Comparison of ENCODE assay signal across 8 cellular contexts in the genomic region with DNA sequence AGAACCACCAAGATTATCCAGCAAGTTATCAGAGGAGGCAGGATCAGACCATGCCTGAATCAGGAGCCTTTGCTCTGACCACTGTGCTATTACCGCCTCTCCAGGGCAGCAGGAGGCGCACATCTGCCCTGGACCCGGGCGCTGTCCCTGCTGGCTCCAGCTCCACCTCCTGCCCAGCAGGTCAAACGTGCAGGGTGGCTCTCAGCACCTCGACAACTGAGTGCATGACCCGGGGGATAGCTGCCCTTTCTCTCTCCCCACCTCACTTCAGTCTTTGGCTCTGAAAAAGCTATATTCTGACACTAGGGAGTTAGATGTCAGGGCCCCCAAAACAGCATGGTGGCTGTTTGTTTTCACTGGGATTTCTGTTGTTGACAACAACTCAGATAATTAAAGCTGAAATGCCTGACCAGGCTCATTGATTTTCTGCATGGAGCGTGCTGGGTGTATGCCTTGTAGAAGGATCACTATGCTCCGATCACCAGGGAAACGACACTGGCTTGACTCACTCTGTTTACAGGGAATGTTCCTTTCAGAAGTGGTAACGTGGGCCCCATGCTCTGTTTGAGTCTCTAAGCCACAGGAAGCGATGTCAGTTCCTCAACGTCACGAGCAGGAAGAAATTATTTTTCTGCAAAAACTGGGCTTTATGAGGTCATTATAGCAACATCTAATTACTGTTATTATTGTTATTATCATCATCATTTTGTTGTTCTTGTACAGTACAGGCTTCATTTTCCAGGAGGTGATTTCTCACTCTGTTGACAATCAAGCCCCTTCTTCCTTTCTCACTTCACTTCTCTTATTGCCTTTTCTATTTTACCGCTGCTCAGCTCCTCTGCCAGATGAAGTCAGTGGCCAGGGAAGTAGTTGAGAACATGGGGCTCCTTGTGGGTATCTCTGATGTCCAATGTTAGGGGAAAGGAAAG.
DNase-seq lines count a peak whose midpoint lies in the region; ATAC-seq and TF ChIP-seq lines count a peak whose summit lies in the region.

No MANE protein-coding gene starts in this region.

- H3K27me3 Mint-ChIP-seq in chondrocyte (ENCODE audit: low read depth): no peaks in the 10 kb centered on the region

- no peaks in the 10 kb centered on the region for H3K79me2 ChIP-seq in Karpas-422 (ENCODE audit: low read length)

- H3K4me1 ChIP-seq in Karpas-422 (ENCODE audit: low read length): no peaks in the 10 kb centered on the region

- no peak overlapping the region for H3K4me2 ChIP-seq in Karpas-422 (ENCODE audit: low read depth, low read length, poor library complexity, severe bottlenecking)

- DNase-seq in EH (ENCODE audit: low read depth) (peak; percentile 89), NCI-H146 treated with DMSO at 0.1 percent for 48 hours (lab: John Stamatoyannopoulos, UW; ENCODE audit: unreplicated experiment) (peak; percentile 93), chondrocyte (ENCODE audit: low spot score) (no peak), left kidney (ENCODE audit: low read depth, low spot score) (peak; percentile 85), Karpas-422 (no peak)
- DNase-seq in activated CD4-positive, CD25-positive, alpha-beta regulatory T cell (lab: John Stamatoyannopoulos, UW): peak in 3 of 4 experiments; percentile 10 to 29 (median 19)
- peak; percentile 65 for DNase-seq in stimulated activated CD4-positive, alpha-beta T cell treated with anti-CD3 and anti-CD28 coated beads, Interleukin-1b, Interleukin-23, amount 100 ng/mL, for 48 hours

- no peak overlapping the region for H3K9ac ChIP-seq in Karpas-422 (ENCODE audit: low read length)

- no peaks in the 10 kb centered on the region for H3K9me3 Mint-ChIP-seq in chondrocyte (ENCODE audit: low read depth)

- TF ChIP-seq CTCF in chondrocyte (IDR thresholded peaks at IDR 0.05): peak; percentile 69

- H4K20me1 ChIP-seq in Karpas-422 (ENCODE audit: insufficient read depth, low read depth, low read length): no peaks in the 10 kb centered on the region

- no peaks in the 10 kb centered on the region for H3K9me3 ChIP-seq in Karpas-422 (ENCODE audit: low read length)

- no peaks in the 10 kb centered on the region for H3K36me3 ChIP-seq in Karpas-422 (ENCODE audit: insufficient read depth, low read length)

- no peaks in the 10 kb centered on the region for H3K27me3 ChIP-seq in Karpas-422 (ENCODE audit: low read length)

- no peak for ATAC-seq in HG03354 (IDR thresholded peaks at IDR 0.05; ENCODE audit: poor library complexity, severe bottlenecking, unreplicated experiment)

- no peak overlapping the region for H2AFZ ChIP-seq in Karpas-422 (ENCODE audit: low read length)

- H3K4me3 ChIP-seq in Karpas-422 (ENCODE audit: low read length): no peak overlapping the region

- H3K27ac Mint-ChIP-seq in chondrocyte (ENCODE audit: unreplicated experiment): peak overlapping the region; percentile 97

- H3K4me3 Mint-ChIP-seq in chondrocyte (ENCODE audit: unreplicated experiment): no peak overlapping the region

- no peaks in the 10 kb centered on the region for H3K9me2 ChIP-seq in Karpas-422 (replicated peaks; ENCODE audit: insufficient read depth, low read length)

- H3K27ac ChIP-seq in Karpas-422 (ENCODE audit: low read length): no peak overlapping the region

- peaks cover 53% of the 10 kb centered on the region for H3K4me1 Mint-ChIP-seq in chondrocyte (ENCODE audit: low read depth)

- no peaks in the 10 kb centered on the region for H3K36me3 Mint-ChIP-seq in chondrocyte (ENCODE audit: low read depth)

Comparison
In these comparisons a context has a peak if more than half of its experiments do, and no peak if none do; other contexts are left out.
1. DNase-seq: peak in EH (single experiment), NCI-H146 treated with DMSO at 0.1 percent for 48 hours (single experiment), activated CD4-positive, CD25-positive, alpha-beta regulatory T cell (3 of 4), left kidney (single experiment) and stimulated activated CD4-positive, alpha-beta T cell treated with anti-CD3 and anti-CD28 coated beads, Interleukin-1b, Interleukin-23, amount 100 ng/mL, for 48 hours (single experiment); none in chondrocyte (single experiment) and Karpas-422 (single experiment).